In the genomic region with DNA sequence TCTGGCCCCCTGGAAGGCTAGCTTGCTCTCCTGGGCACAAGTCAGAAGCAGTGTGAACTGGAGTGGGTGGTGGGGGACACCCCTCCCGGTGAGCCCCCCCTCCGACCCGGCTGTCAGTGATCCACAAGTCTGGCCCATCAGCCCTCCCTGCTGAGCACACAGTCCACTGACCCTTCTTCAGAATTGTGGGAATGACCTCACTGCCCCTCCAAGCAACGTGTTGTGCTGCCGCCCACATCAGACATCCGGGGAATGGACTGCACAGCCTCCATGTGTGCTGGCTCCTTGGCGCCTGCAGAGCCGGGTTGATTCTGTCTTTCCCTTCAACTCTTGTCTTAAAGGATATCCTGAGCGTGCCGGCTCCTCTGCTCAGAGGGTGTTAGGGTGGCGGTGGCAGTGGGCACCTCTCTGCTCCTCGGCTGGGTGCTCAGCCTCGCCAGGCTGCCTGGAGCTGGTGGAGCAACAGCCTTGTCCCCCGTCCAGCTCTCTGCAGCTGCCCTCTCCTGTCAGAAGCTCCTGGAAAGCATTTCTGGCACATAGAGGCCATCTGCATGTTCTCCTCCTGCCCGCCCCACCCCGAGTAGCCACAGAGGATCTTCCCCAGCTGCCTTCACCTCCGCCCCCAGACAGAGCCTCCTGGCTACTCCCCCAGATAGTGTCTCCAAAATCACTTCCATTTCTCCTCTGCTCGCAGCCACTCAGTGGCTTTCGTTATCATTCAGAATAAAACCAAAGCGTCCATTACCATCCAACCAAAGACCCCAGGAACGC, we compare ENCODE assay signal across 8 cellular contexts. TPM values are rescaled to one million over a fixed set of nuclear protein-coding genes. Genes with fewer than 3 reads are reported as not detected.
DNase-seq lines count a peak whose midpoint lies in the region; ATAC-seq and TF ChIP-seq lines count a peak whose summit lies in the region.
"Had no signal": no experiment of that assay in that cellular context is flagged by ENCODE, and none has a peak within 500 bp of the region (broad histone marks: within the 10 kb centered on the region; RNA-seq: fewer than 3 reads in every experiment).

No MANE protein-coding gene starts in this region.

- peaks cover 48% of the 10 kb centered on the region for H3K4me1 ChIP-seq in psoas muscle

- WGBS in psoas muscle, 3 donors = 18 to 34% (median 25%) methylated on average over 18 to 21 of the region's 21 CpGs

- H3K4me3 ChIP-seq in fibroblast of mammary gland (ENCODE audit: control insufficient read depth, low read depth, low read length) (no peak overlapping the region), psoas muscle (peak overlapping the region; percentile 79)

- no peaks in the 10 kb centered on the region for H3K36me3 ChIP-seq in psoas muscle (ENCODE audit: insufficient read depth in 1 of 2, low read depth in 1 of 2)

- TF ChIP-seq CTCF in fibroblast of mammary gland (conservative IDR thresholded peaks at IDR 0.05; ENCODE audit: control insufficient read depth, insufficient read depth, low read depth, low read length) (no peak), psoas muscle (IDR thresholded peaks at IDR 0.05) (no peak)

- no peaks in the 10 kb centered on the region for H3K9me3 ChIP-seq in psoas muscle

- DNase-seq in ELR (ENCODE audit: low read depth) = peak; percentile 63
- peak; percentile 85 for DNase-seq in OCI-M1 (lab: John Stamatoyannopoulos, UW)
- DNase-seq in fibroblast of mammary gland (ENCODE audit: low read depth) = peak; percentile 38
- DNase-seq in psoas muscle = peak; percentile 79 to 90
- no peak for DNase-seq in stimulated activated CD4-positive, alpha-beta T cell treated with anti-CD3 and anti-CD28 coated beads, Interleukin-2, amount 100 ng/mL, for 24 hours
- DNase-seq: DMS79 treated with DMSO at 0.1 percent for 48 hours had no signal

- peak; percentile 65 to 73 (median 72) for ATAC-seq in psoas muscle
- ATAC-seq in HG03521 (IDR thresholded peaks at IDR 0.05; ENCODE audit: unreplicated experiment) = no peak
- ATAC-seq in HG03025 (IDR thresholded peaks at IDR 0.05; ENCODE audit: low FRiP score, unreplicated experiment) = no peak

- intact Hi-C loops in psoas muscle (cut with DNase I) = no loop called here

- H3K27me3 ChIP-seq in psoas muscle (ENCODE audit: insufficient read depth in 3 of 3, low read length in 2 of 3) = no peaks in the 10 kb centered on the region

- peak overlapping the region; percentile 98 for H3K27ac ChIP-seq in psoas muscle

RNA-seq across cellular contexts. Expression of a gene that starts 19.8 kb away (rescaled TPM):
- total RNA-seq in psoas muscle = under 1 TPM; 0.25 to 0.84 (median 0.61) TPM
- polyA plus RNA-seq in psoas muscle = 1 to 10 TPM in 2 of 3 donors, under 1 TPM in 1; 0.30 to 1.3 (median 1.2) TPM

RNA-seq across cellular contexts. Expression of a gene that starts 41.7 kb away (rescaled TPM):
- total RNA-seq in psoas muscle = 10 to 100 TPM; 12.0 to 23.7 (median 15.1) TPM
- polyA plus RNA-seq in psoas muscle = 10 to 100 TPM; 12.2 to 24.3 (median 20.5) TPM

Comparison
In these comparisons a context has a peak if more than half of its experiments do, and no peak if none do; other contexts are left out.
1. DNase-seq: peak in ELR (single experiment), OCI-M1 (single experiment), fibroblast of mammary gland (single experiment) and psoas muscle (2 of 2); none in stimulated activated CD4-positive, alpha-beta T cell treated with anti-CD3 and anti-CD28 coated beads, Interleukin-2, amount 100 ng/mL, for 24 hours (0 of 2).
2. ATAC-seq: peak in psoas muscle (4 of 4); none in HG03521 (single experiment) and HG03025 (single experiment).